Comparison of ENCODE assay signal across 8 cellular contexts in the genomic region with DNA sequence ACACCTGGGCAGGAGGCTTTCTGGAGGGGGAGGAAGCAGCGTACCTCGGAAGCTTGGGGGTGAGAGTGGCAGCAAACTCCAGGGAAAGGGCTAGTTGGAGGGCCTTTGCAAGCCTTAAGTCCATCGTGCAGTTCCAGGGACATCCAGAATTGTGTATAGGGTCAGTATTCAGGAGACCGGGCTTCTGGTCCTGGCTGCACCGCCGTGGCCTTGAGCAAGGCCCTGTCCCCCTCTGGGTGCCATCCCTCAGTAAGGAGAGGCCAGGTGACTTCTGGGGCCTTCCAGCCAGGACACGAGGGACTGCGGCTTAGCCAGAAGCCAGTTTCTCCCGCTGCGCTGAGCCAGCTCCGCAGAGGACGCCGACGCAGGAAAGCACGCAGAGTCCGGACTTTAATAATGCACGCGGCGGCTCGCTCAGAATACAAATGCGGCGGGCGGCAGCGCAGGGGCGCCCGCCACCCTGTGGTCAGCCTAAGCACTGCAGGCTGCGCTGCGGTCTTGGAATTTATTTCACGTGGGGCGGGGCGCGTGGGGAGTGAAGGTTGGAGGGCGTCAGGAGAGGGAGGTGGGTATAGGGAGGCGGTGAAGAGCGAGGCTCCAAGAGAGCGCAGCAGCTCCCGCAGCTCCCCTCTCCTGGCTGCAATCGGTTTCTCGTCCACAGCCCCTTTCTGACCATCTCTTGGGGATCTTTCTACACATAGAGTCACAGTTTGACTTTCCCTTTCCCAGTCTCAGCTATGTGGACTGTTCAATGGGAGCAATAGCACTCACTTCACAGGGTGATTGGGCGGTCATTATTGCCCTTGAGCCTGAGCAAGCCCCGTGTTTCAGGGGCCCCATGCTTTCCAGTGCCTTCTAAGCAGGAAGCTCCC.
DNase-seq lines count a peak whose midpoint lies in the region; ATAC-seq and TF ChIP-seq lines count a peak whose summit lies in the region.

No MANE protein-coding gene starts in this region.

- CTCF ChIA-PET in BJ (lab: Yijun Ruan, JAX) = interaction anchor here (0.6 to 5.1 kb wide), 12 partner anchors 8 to 1805 kb away, joined by 3 to 91 read pairs (median 3); no protein-coding TSS in a partner anchor
- CTCF ChIA-PET in activated CD8-positive, alpha-beta T cell treated with anti-CD3 and anti-CD28 coated beads, Interleukin-2, amount 10 ng/mL, durations not matched to agents 7 days and 5 days (lab: Charles Lee) = interaction anchor here (0.7 to 6.8 kb wide), 5 partner anchors 13 to 316 kb away, joined by 3 to 60 read pairs (median 4); no protein-coding TSS in a partner anchor

- no peaks in the 10 kb centered on the region for H3K9me3 ChIP-seq in mucosa of descending colon

- H3K4me1 Mint-ChIP-seq in activated CD8-positive, alpha-beta T cell treated with anti-CD3 and anti-CD28 coated beads, Interleukin-2, amount 10 ng/mL, durations not matched to agents 7 days and 5 days (ENCODE audit: low read depth) = no peaks in the 10 kb centered on the region
- H3K4me1 Mint-ChIP-seq in endothelial cell (ENCODE audit: unreplicated experiment) = no peaks in the 10 kb centered on the region

- POLR2A ChIA-PET in BJ (lab: Charles Lee) = interaction anchor here (0.6 kb wide), 1 partner anchor 39 kb away, joined by 16 read pairs; no protein-coding TSS in a partner anchor
- POLR2A ChIA-PET in activated CD8-positive, alpha-beta T cell treated with anti-CD3 and anti-CD28 coated beads, Interleukin-2, amount 10 ng/mL, durations not matched to agents 7 days and 5 days (lab: Charles Lee) = interaction anchor here (1.8 kb wide), 1 partner anchor 310 kb away, joined by 4 read pairs; no protein-coding TSS in a partner anchor

- H3K27ac Mint-ChIP-seq in activated CD8-positive, alpha-beta T cell treated with anti-CD3 and anti-CD28 coated beads, Interleukin-2, amount 10 ng/mL, durations not matched to agents 7 days and 5 days = no peak overlapping the region
- no peak overlapping the region for H3K27ac Mint-ChIP-seq in endothelial cell (ENCODE audit: unreplicated experiment)

- 0 out of 2 replicates have a peak overlapping the region, but pooled peaks have one; percentile 8 for H3K4me3 ChIP-seq in BJ (ENCODE audit: low read depth, low read length)
- no peak overlapping the region for H3K4me3 ChIP-seq in mucosa of descending colon

- peak; percentile 85 for TF ChIP-seq CTCF in BJ (IDR thresholded peaks at IDR 0.05; ENCODE audit: insufficient read depth, low read depth, low read length)
- TF ChIP-seq CTCF in endothelial cell (IDR thresholded peaks at IDR 0.05; ENCODE audit: unreplicated experiment) = peak; percentile 81
- TF ChIP-seq CTCF in mucosa of descending colon (IDR thresholded peaks at IDR 0.05) = peak; percentile 81

- ATAC-seq in GM19023 (IDR thresholded peaks at IDR 0.05; ENCODE audit: unreplicated experiment) = peak; percentile 85
- peak; percentile 96 for ATAC-seq in HG03159 (IDR thresholded peaks at IDR 0.05; ENCODE audit: unreplicated experiment)
- ATAC-seq in activated CD8-positive, alpha-beta T cell treated with anti-CD3 and anti-CD28 coated beads, Interleukin-2, amount 10 ng/mL, durations not matched to agents 7 days and 5 days = peak; percentile 88
- peak; percentile 97 for ATAC-seq in mucosa of descending colon

- H3K9me3 Mint-ChIP-seq in activated CD8-positive, alpha-beta T cell treated with anti-CD3 and anti-CD28 coated beads, Interleukin-2, amount 10 ng/mL, durations not matched to agents 7 days and 5 days (ENCODE audit: insufficient read depth) = no peaks in the 10 kb centered on the region
- no peaks in the 10 kb centered on the region for H3K9me3 Mint-ChIP-seq in endothelial cell (ENCODE audit: unreplicated experiment)

- H3K36me3 ChIP-seq in BJ (ENCODE audit: control insufficient read depth, insufficient read depth, low read length) (no peaks in the 10 kb centered on the region), mucosa of descending colon (ENCODE audit: low read depth) (no peaks in the 10 kb centered on the region)

- DNase-seq in BJ (ENCODE audit: low read depth) (no peak), NCI-H526 (lab: John Stamatoyannopoulos, UW) (peak; percentile 2 to 76), endothelial cell (ENCODE audit: low spot score) (peak; percentile 68), mucosa of descending colon (peak; percentile 51 to 70 (median 66))
- peak; percentile 64 for DNase-seq in activated CD8-positive, alpha-beta T cell treated with anti-CD3 and anti-CD28 coated beads, Interleukin-2, amount 10 ng/mL, durations not matched to agents 7 days and 5 days
- DNase-seq in stimulated activated CD8-positive, alpha-beta memory T cell treated with anti-CD3 and anti-CD28 coated beads, Interleukin-4, amount 100 ng/mL, for 48 hours = peak; percentile 72

- H3K27me3 ChIP-seq in BJ (ENCODE audit: control insufficient read depth, insufficient read depth, low read length) = no peaks in the 10 kb centered on the region

- H3K4me3 Mint-ChIP-seq in activated CD8-positive, alpha-beta T cell treated with anti-CD3 and anti-CD28 coated beads, Interleukin-2, amount 10 ng/mL, durations not matched to agents 7 days and 5 days = no peak overlapping the region
- H3K4me3 Mint-ChIP-seq in endothelial cell (ENCODE audit: unreplicated experiment) = no peak overlapping the region

- peaks cover 25% of the 10 kb centered on the region for H3K27me3 Mint-ChIP-seq in activated CD8-positive, alpha-beta T cell treated with anti-CD3 and anti-CD28 coated beads, Interleukin-2, amount 10 ng/mL, durations not matched to agents 7 days and 5 days (ENCODE audit: low read depth)
- H3K27me3 Mint-ChIP-seq in endothelial cell (ENCODE audit: unreplicated experiment) = peaks cover 11% of the 10 kb centered on the region

- no peaks in the 10 kb centered on the region for H3K4me1 ChIP-seq in mucosa of descending colon (ENCODE audit: low read depth)

- no peaks in the 10 kb centered on the region for H3K36me3 Mint-ChIP-seq in activated CD8-positive, alpha-beta T cell treated with anti-CD3 and anti-CD28 coated beads, Interleukin-2, amount 10 ng/mL, durations not matched to agents 7 days and 5 days (ENCODE audit: low read depth)
- H3K36me3 Mint-ChIP-seq in endothelial cell (ENCODE audit: low read depth, unreplicated experiment) = no peaks in the 10 kb centered on the region

- intact Hi-C loops in mucosa of descending colon (cut with DNase I, micrococcal nuclease) = loop anchor here in 1 of 2 donors (2.0 kb wide), 1 partner anchor 310 kb away; no protein-coding TSS in a partner anchor
